ENCODE assay signal across 8 cellular contexts in genomic region chrX:71254092-71254941, GRCh38. TPM values are rescaled to one million over a fixed set of nuclear protein-coding genes. Genes with fewer than 3 reads are reported as not detected.
A peak's percentile ranks its signal among the peaks of the same experiment; 100 is the strongest.
DNase-seq lines count a peak whose midpoint lies in the region; ATAC-seq and TF ChIP-seq lines count a peak whose summit lies in the region.

TSS of gene ZMYM3 (minus strand) at chrX:71254140. CDS start at chrX:71253255, 885 bp downstream.

- H3K9me3 ChIP-seq in mononuclear cell (ENCODE audit: low read depth, low read length) = no peaks in the 10 kb centered on the region

- ATAC-seq in GM21576 (IDR thresholded peaks at IDR 0.05; ENCODE audit: unreplicated experiment) = peak; percentile 68

- H3K27me3 ChIP-seq in mononuclear cell (ENCODE audit: insufficient read depth, low read length) = no peaks in the 10 kb centered on the region

- TF ChIP-seq EP300 in Ishikawa (IDR thresholded peaks at IDR 0.05; ENCODE audit: borderline replicate concordance) = no peak

- peaks cover 22% of the 10 kb centered on the region for H3K4me1 ChIP-seq in mononuclear cell (ENCODE audit: insufficient read depth, low read length)

- TF ChIP-seq RAD21 in Ishikawa (IDR thresholded peaks at IDR 0.05; ENCODE audit: low read depth) = no peak

- H3K4me3 ChIP-seq in mononuclear cell (ENCODE audit: low read length) = peak within 1 kb of the TSS; percentile 65

- DNase-seq in DMS114 treated with DMSO at 0.1 percent for 48 hours (lab: John Stamatoyannopoulos, UW; ENCODE audit: unreplicated experiment) (peak; percentile 50), OCI-M1 (lab: John Stamatoyannopoulos, UW) (peak; percentile 92), activated T-cell treated with anti-CD3 and anti-CD28 coated beads for 24 hours (ENCODE audit: low read depth) (peak; percentile 67), epidermal melanocyte (ENCODE audit: insufficient read length, low spot score) (peak; percentile 47)
- DNase-seq in stimulated activated CD8-positive, alpha-beta memory T cell treated with anti-CD3 and anti-CD28 coated beads, Interleukin-2, amount 100 ng/mL, for 1 hour (ENCODE audit: low read depth in 2 of 2) = peak; percentile 56 to 64

TF ChIP-seq in Ishikawa, 13 proteins besides CTCF, POLR2A, EP300 and RAD21:
- 0 out of 2 replicates have a peak, but pooled peaks have one; percentile 21 for TF ChIP-seq ZBTB7A (IDR thresholded peaks at IDR 0.05; ENCODE audit: low read depth)
- TF ChIP-seq CREB1 (IDR thresholded peaks at IDR 0.05; ENCODE audit: low read depth) = no peak
- 0 out of 2 replicates have a peak, but pooled peaks have one; percentile 17 for TF ChIP-seq YY1 (IDR thresholded peaks at IDR 0.05; ENCODE audit: low read depth)
- TF ChIP-seq CEBPB (IDR thresholded peaks at IDR 0.05) = no peak
- TF ChIP-seq USF1 (IDR thresholded peaks at IDR 0.05) = no peak; the same call in 1 of the 2 replicates
- 0 out of 2 replicates have a peak, but pooled peaks have one; percentile 23 for TF ChIP-seq TCF12 (IDR thresholded peaks at IDR 0.05; ENCODE audit: low read depth)
- TF ChIP-seq EGR1 (IDR thresholded peaks at IDR 0.05) = no peak
- TF ChIP-seq FOXM1 (IDR thresholded peaks at IDR 0.05; ENCODE audit: borderline replicate concordance, low read depth) = no peak
- peak; percentile 15; the same call in 1 of the 2 replicates for TF ChIP-seq MAX (IDR thresholded peaks at IDR 0.05)

RNA-seq across cellular contexts. Expression of gene ZMYM3, which starts in this region (rescaled TPM):
- 6.6 TPM for total RNA-seq in mononuclear cell

Comparison
In these comparisons a context has a peak if more than half of its experiments do, and no peak if none do; other contexts are left out.
1. Peak in every context shown above with its lines: DNase-seq, ATAC-seq and H3K4me3 ChIP-seq.